ENCODE assay signal across 8 cellular contexts in the genomic region with DNA sequence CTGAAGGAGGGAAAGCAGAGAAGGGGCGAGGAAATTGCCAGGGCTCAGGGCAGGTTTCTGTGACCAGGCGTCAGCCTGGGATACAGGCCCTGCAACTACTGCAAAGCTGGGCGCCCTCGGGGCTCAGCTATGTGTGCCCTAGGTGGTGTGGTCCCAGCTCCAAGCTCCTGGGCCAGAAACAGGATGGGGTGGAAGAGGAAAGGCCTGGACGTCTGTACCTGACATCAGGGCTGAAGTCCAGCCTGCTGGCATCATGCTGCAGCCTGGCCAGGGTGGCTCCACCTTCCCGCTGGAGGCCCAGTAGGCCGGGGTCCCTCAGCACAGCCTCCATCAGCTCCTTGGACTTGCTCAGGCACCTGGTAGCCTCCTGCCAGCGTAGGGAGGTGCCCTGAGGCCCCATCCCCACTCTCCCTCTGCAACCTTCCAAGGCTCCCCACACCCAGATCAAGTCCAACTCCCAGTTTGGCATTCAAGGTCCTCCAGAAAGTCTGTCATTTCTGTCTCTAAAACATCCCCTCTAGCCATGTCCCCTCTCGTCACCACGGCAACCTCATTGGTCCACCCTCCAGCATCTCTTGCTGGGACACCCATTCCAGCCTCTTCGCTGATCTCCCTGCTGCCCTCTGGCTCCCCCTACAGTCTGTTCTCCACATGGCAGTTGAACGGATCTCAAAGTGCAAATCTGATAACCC. TPM values are rescaled to one million over a fixed set of nuclear protein-coding genes. Genes with fewer than 3 reads are reported as not detected.
DNase-seq lines count a peak whose midpoint lies in the region; ATAC-seq, FAIRE-seq and TF ChIP-seq lines count a peak whose summit lies in the region.

No MANE protein-coding gene starts in this region.

- TF ChIP-seq CTCF in DOHH2 (IDR thresholded peaks at IDR 0.05; ENCODE audit: low read depth, low read length, poor library complexity, severe bottlenecking) (peak; percentile 89), right atrium auricular region (IDR thresholded peaks at IDR 0.05) (peak; percentile 83 to 94)

- no peak overlapping the region for H3K9ac ChIP-seq in Karpas-422 (ENCODE audit: low read length)

- H3K9me2 ChIP-seq in DOHH2 (replicated peaks; ENCODE audit: control insufficient read depth, low read length) (no peaks in the 10 kb centered on the region), Karpas-422 (replicated peaks; ENCODE audit: insufficient read depth, low read length) (no peaks in the 10 kb centered on the region)

- no peaks in the 10 kb centered on the region for H3K4me1 ChIP-seq in DOHH2 (ENCODE audit: control insufficient read depth, low read length)
- no peaks in the 10 kb centered on the region for H3K4me1 ChIP-seq in Karpas-422 (ENCODE audit: low read length)
- peaks cover 0 to 17% of the 10 kb centered on the region in 2 donors for H3K4me1 ChIP-seq in right atrium auricular region
- no peaks in the 10 kb centered on the region for H3K4me1 ChIP-seq in small intestine (ENCODE audit: control insufficient read depth in 2 of 2, insufficient read depth in 1 of 2, low read depth in 1 of 2, low read length in 1 of 2)

- H3K4me2 ChIP-seq in DOHH2 (ENCODE audit: low read length) (no peak overlapping the region), Karpas-422 (ENCODE audit: low read depth, low read length, poor library complexity, severe bottlenecking) (no peak overlapping the region)

- FAIRE-seq in small intestine (lab: Jason Lieb, UNC): no peak

- H3K4me3 ChIP-seq in DOHH2 (ENCODE audit: low read length): no peak overlapping the region
- H3K4me3 ChIP-seq in Karpas-422 (ENCODE audit: low read length): no peak overlapping the region
- no peak overlapping the region for H3K4me3 ChIP-seq in right atrium auricular region
- H3K4me3 ChIP-seq in small intestine (ENCODE audit: low read depth in 1 of 2, low read length in 2 of 2): no peak overlapping the region

- no peaks in the 10 kb centered on the region for H3K36me3 ChIP-seq in DOHH2 (ENCODE audit: control insufficient read depth, low read length)
- H3K36me3 ChIP-seq in Karpas-422 (ENCODE audit: insufficient read depth, low read length): no peaks in the 10 kb centered on the region
- H3K36me3 ChIP-seq in right atrium auricular region: no peaks in the 10 kb centered on the region
- no peaks in the 10 kb centered on the region for H3K36me3 ChIP-seq in small intestine (ENCODE audit: control insufficient read depth in 2 of 2, insufficient read depth in 2 of 2, low read length in 2 of 2)

- H3K9me3 ChIP-seq in DOHH2 (ENCODE audit: control insufficient read depth, insufficient read depth, low read length) (no peaks in the 10 kb centered on the region), Karpas-422 (ENCODE audit: low read length) (no peaks in the 10 kb centered on the region), right atrium auricular region (no peaks in the 10 kb centered on the region), small intestine (ENCODE audit: control insufficient read depth, low read depth) (no peaks in the 10 kb centered on the region)

- H3K79me2 ChIP-seq in DOHH2 (ENCODE audit: control insufficient read depth, low read length): no peaks in the 10 kb centered on the region
- H3K79me2 ChIP-seq in Karpas-422 (ENCODE audit: low read length): no peaks in the 10 kb centered on the region

- 29 to 54% (median 36%) methylated on average over 12 of the region's 12 CpGs for WGBS in small intestine, 3 donors

- H3F3A ChIP-seq in DOHH2 (ENCODE audit: control insufficient read depth, insufficient read depth): no peaks in the 10 kb centered on the region

- H3K27ac ChIP-seq in DOHH2 (ENCODE audit: low read depth, low read length) (no peak overlapping the region), Karpas-422 (ENCODE audit: low read length) (no peak overlapping the region), right atrium auricular region (no peak overlapping the region), small intestine (ENCODE audit: low read depth in 1 of 2, low read length in 1 of 2) (no peak overlapping the region)

- DNase-seq in Karpas-422 (peak; percentile 90), SW 1271 (lab: John Stamatoyannopoulos, UW) (peak; percentile 69 to 77), amniotic stem cell (lab: John Stamatoyannopoulos, UW) (peak; percentile 53), right atrium auricular region (ENCODE audit: low spot score) (peak; percentile 79), small intestine (peak; percentile 67)

- no peak overlapping the region for H2AFZ ChIP-seq in Karpas-422 (ENCODE audit: low read length)

- 0 out of 2 replicates have a peak, but pooled peaks cover 2% of the 10 kb centered on the region for H4K20me1 ChIP-seq in DOHH2 (ENCODE audit: control insufficient read depth, insufficient read depth, low read depth, low read length)
- H4K20me1 ChIP-seq in Karpas-422 (ENCODE audit: insufficient read depth, low read depth, low read length): no peaks in the 10 kb centered on the region; the same call in 1 of the 2 replicates

- ATAC-seq in HG03196 (IDR thresholded peaks at IDR 0.05; ENCODE audit: unreplicated experiment): no peak
- no peak for ATAC-seq in GM21381 (IDR thresholded peaks at IDR 0.05; ENCODE audit: unreplicated experiment)

- no peaks in the 10 kb centered on the region for H3K27me3 ChIP-seq in DOHH2 (ENCODE audit: control insufficient read depth, low read length)
- H3K27me3 ChIP-seq in Karpas-422 (ENCODE audit: low read length): no peaks in the 10 kb centered on the region
- H3K27me3 ChIP-seq in right atrium auricular region: no peaks in the 10 kb centered on the region
- no peaks in the 10 kb centered on the region for H3K27me3 ChIP-seq in small intestine (ENCODE audit: control insufficient read depth in 2 of 2, insufficient read depth in 2 of 2, low read length in 2 of 2)

RNA-seq across cellular contexts. Expression of gene KIAA1755, which starts 38.2 kb away (rescaled TPM):
- not detected in 2 replicates for total RNA-seq in Karpas-422 (2014; rRNA removed; shearing (Covaris generic); ENCODE audit: low replicate concordance)
- 1 to 10 TPM; 3.1 to 4.2 TPM for total RNA-seq in right atrium auricular region
- polyA plus RNA-seq in small intestine: 1 to 10 TPM in 2 of 3 donors, under 1 TPM in 1; 0.45 to 1.7 (median 1.4) TPM

RNA-seq across cellular contexts. Expression of gene TGM2, which starts 57.3 kb away (rescaled TPM):
- 0.11 and 0.15 TPM in 2 replicates for total RNA-seq in Karpas-422 (2014; rRNA removed; shearing (Covaris generic); ENCODE audit: low replicate concordance)
- 1,000 to 10,000 TPM in 1 of 2 donors, 100 to 1,000 TPM in 1; 680 to 1,303 TPM for total RNA-seq in right atrium auricular region
- 10 to 100 TPM; 19.7 to 92.7 (median 25.5) TPM for polyA plus RNA-seq in small intestine

Comparison
In these comparisons a context has a peak if more than half of its experiments do, and no peak if none do; other contexts are left out.
1. RNA of gene TGM2, which starts 57.3 kb away (total RNA-seq): 680 to 1,303 TPM in right atrium auricular region; 0.11 to 0.15 TPM in Karpas-422; every median in the first group is over 100 times any median in the second.
2. Peak in every context shown above with its lines, with median percentiles within 50 percentile points of each other: DNase-seq.